Comparison of ENCODE assay signal across 30 cellular contexts in genomic region chr7:39431242-39431641, GRCh38.
"Had no signal": no experiment of that assay in that cellular context is flagged by ENCODE, and none has a peak within 500 bp of the region (broad histone marks: within the 10 kb centered on the region; RNA-seq: fewer than 3 reads in every experiment).

No MANE protein-coding gene starts in this region.

- H3K4me3 Mint-ChIP-seq: dendritic cell treated with granulocyte-macrophage colony-stimulating factor and Interleukin-4, amounts not matched to agents 40 ng/mL and 50 ng/mL, for 4 days; endodermal cell; mesothelial cell of epicardium; nephron; neural progenitor cell; stimulated activated effector memory CD8-positive, alpha-beta T cell treated with anti-CD3 and anti-CD28 coated beads, Interleukin-12 subunit alpha, Interleukin-12 subunit beta, amount 100 ng/mL, for 72 hours had no signal

- H3K27ac ChIP-seq: colonic mucosa, epithelial cell of prostate, gastrocnemius medialis, heart left ventricle, hepatocyte, left lung, neural progenitor cell, parathyroid adenoma, right atrium auricular region, testis, tibial artery, upper lobe of left lung had no signal

- H3K4me2 ChIP-seq: hepatocyte, neural progenitor cell had no signal

- H3K4me1 Mint-ChIP-seq: stimulated activated effector memory CD8-positive, alpha-beta T cell treated with anti-CD3 and anti-CD28 coated beads, Interleukin-12 subunit alpha, Interleukin-12 subunit beta, amount 100 ng/mL, for 72 hours had no signal

- H3K27ac Mint-ChIP-seq: dendritic cell treated with granulocyte-macrophage colony-stimulating factor and Interleukin-4, amounts not matched to agents 40 ng/mL and 50 ng/mL, for 4 days; endodermal cell; mesothelial cell of epicardium; nephron; neural progenitor cell; progenitor cell of endocrine pancreas; stimulated activated effector memory CD8-positive, alpha-beta T cell treated with anti-CD3 and anti-CD28 coated beads, Interleukin-12 subunit alpha, Interleukin-12 subunit beta, amount 100 ng/mL, for 72 hours had no signal

- H3K9me3 Mint-ChIP-seq: dendritic cell treated with granulocyte-macrophage colony-stimulating factor and Interleukin-4, amounts not matched to agents 40 ng/mL and 50 ng/mL, for 4 days; neural progenitor cell; stimulated activated effector memory CD8-positive, alpha-beta T cell treated with anti-CD3 and anti-CD28 coated beads, Interleukin-12 subunit alpha, Interleukin-12 subunit beta, amount 100 ng/mL, for 72 hours had no signal

- H3K9me3 ChIP-seq: colonic mucosa, gastrocnemius medialis, heart left ventricle, left lung, mucosa of descending colon, right atrium auricular region, testis, tibial artery, upper lobe of left lung had no signal

- H3K27me3 Mint-ChIP-seq: progenitor cell of endocrine pancreas had no signal

- H3K9ac ChIP-seq: neural progenitor cell, parathyroid adenoma had no signal

- H3K36me3 Mint-ChIP-seq: naive B cell; neural progenitor cell; stimulated activated effector memory CD8-positive, alpha-beta T cell treated with anti-CD3 and anti-CD28 coated beads, Interleukin-12 subunit alpha, Interleukin-12 subunit beta, amount 100 ng/mL, for 72 hours had no signal

- ATAC-seq: esophagus mucosa, gastrocnemius medialis, heart left ventricle, left lung, mucosa of descending colon, sciatic nerve had no signal

- H3K36me3 ChIP-seq: colonic mucosa, gastrocnemius medialis, heart left ventricle, left lung, neural progenitor cell, right atrium auricular region, tibial artery, upper lobe of left lung had no signal

- H3K4me1 ChIP-seq: colonic mucosa, gastrocnemius medialis, heart left ventricle, left lung, parathyroid adenoma, right atrium auricular region, testis, upper lobe of left lung had no signal

- DNase-seq: colonic mucosa; effector CD8-positive, alpha-beta T cell; endodermal cell; foreskin fibroblast; gastrocnemius medialis; heart left ventricle; kidney; left lung; mesenchymal stem cell; mucosa of descending colon; naive B cell; stimulated activated CD4-positive, alpha-beta T cell treated with anti-CD3 and anti-CD28 coated beads, Interleukin-2, amount 100 ng/mL, for 24 hours; stimulated activated CD4-positive, alpha-beta T cell treated with anti-CD3 and anti-CD28 coated beads, Interleukin-4, amount 100 ng/mL, for 24 hours; stimulated activated naive CD8-positive, alpha-beta T cell treated with anti-CD3 and anti-CD28 coated beads, Interleukin-15, Interleukin-2, amounts not matched to agents 100 U/mL and 50 U/mL, for 24 hours; substantia nigra; testis; tibial artery had no signal

- H3K4me3 ChIP-seq: colonic mucosa, gastrocnemius medialis, heart left ventricle, hepatocyte, left lung, mucosa of descending colon, neural progenitor cell, right atrium auricular region, testis, tibial artery, upper lobe of left lung had no signal

- H3K27me3 ChIP-seq: colonic mucosa, gastrocnemius medialis, heart left ventricle, hepatocyte, left lung, neural progenitor cell, right atrium auricular region, testis, tibial artery, upper lobe of left lung had no signal
